Comparison of ENCODE assay signal across 17 cellular contexts in genomic region chr6:166411721-166412151, GRCh38. TPM values are rescaled to one million over a fixed set of nuclear protein-coding genes. Genes with fewer than 3 reads are reported as not detected.
A peak's percentile ranks its signal among the peaks of the same experiment; 100 is the strongest.
DNase-seq lines count a peak whose midpoint lies in the region; ATAC-seq and TF ChIP-seq lines count a peak whose summit lies in the region.
"Had no signal": no experiment of that assay in that cellular context is flagged by ENCODE, and none has a peak within 500 bp of the region (broad histone marks: within the 10 kb centered on the region; RNA-seq: fewer than 3 reads in every experiment).

No MANE protein-coding gene starts in this region.

- intact Hi-C loops in ovary (cut with DNase I) (no loop called here), sciatic nerve (cut with DNase I) (no loop called here)

- no peak for TF ChIP-seq EP300 in ovary (IDR thresholded peaks at IDR 0.05)

- TF ChIP-seq CTCF in ovary (IDR thresholded peaks at IDR 0.05), result no peak

- POLR2A ChIA-PET in naive thymus-derived CD8-positive, alpha-beta T cell (lab: Charles Lee), result interaction anchor here (0.7 to 4.2 kb wide), 9 partner anchors 11 to 545 kb away, joined by 3 to 19 read pairs (median 5); partner anchors contain the start of genes MPC1, RNASET2, RPS6KA2 and SFT2D1

- H3K4me1 Mint-ChIP-seq in activated CD8-positive, alpha-beta memory T cell treated with anti-CD3 and anti-CD28 coated beads, Interleukin-2, amount 10 ng/mL, durations not matched to agents 7 days and 5 days, result peaks cover 54% of the 10 kb centered on the region
- peaks cover 35% of the 10 kb centered on the region for H3K4me1 Mint-ChIP-seq in T-helper 2 cell treated with Interferon-gamma antibody and Interleukin-4, amounts not matched to agents 5 μg/mL and 100 μg/mL, for 36 hours (ENCODE audit: low read depth)
- peaks cover 42 to 70% (median 66%) of the 10 kb centered on the region in 4 donors for H3K4me1 Mint-ChIP-seq in naive thymus-derived CD8-positive, alpha-beta T cell

- ATAC-seq in activated CD8-positive, alpha-beta memory T cell treated with anti-CD3 and anti-CD28 coated beads, Interleukin-2, amount 10 ng/mL, durations not matched to agents 7 days and 5 days, result peak; percentile 59
- peak; percentile 70 to 77 for ATAC-seq in naive thymus-derived CD8-positive, alpha-beta T cell
- ATAC-seq in sciatic nerve, result no peak
- ATAC-seq: A549; stimulated activated naive B cell treated with anti-CD40 and anti-IgM and Interleukin-4, amounts not matched to agents 10 μg/mL and 1 μg/mL and 100 μg/mL, for 72 hours; upper lobe of right lung had no signal

- CTCF ChIA-PET in activated CD8-positive, alpha-beta memory T cell treated with anti-CD3 and anti-CD28 coated beads, Interleukin-2, amount 10 ng/mL, durations not matched to agents 7 days and 5 days (lab: Charles Lee), result interaction anchor here (0.9 to 3.1 kb wide), 2 partner anchors 11 to 181 kb away, joined by 4 to 21 read pairs; no protein-coding TSS in a partner anchor

- H3K36me3 Mint-ChIP-seq in activated CD8-positive, alpha-beta memory T cell treated with anti-CD3 and anti-CD28 coated beads, Interleukin-2, amount 10 ng/mL, durations not matched to agents 7 days and 5 days, result peaks cover 12% of the 10 kb centered on the region
- peaks cover 15% of the 10 kb centered on the region for H3K36me3 Mint-ChIP-seq in T-helper 2 cell treated with Interferon-gamma antibody and Interleukin-4, amounts not matched to agents 5 μg/mL and 100 μg/mL, for 36 hours (ENCODE audit: low read depth)
- H3K36me3 Mint-ChIP-seq in naive thymus-derived CD8-positive, alpha-beta T cell, result peaks cover 0 to 4% (median 0%) of the 10 kb centered on the region in 3 donors

- DNase-seq in activated CD8-positive, alpha-beta memory T cell treated with anti-CD3 and anti-CD28 coated beads, Interleukin-2, amount 10 ng/mL, durations not matched to agents 7 days and 5 days, result peak; percentile 64
- no peak for DNase-seq in activated CD8-positive, alpha-beta memory T cell treated with anti-CD3 and anti-CD28 coated beads, Interleukin-2, amount 50 U/mL, for 48 hours
- DNase-seq in T-helper 2 cell treated with Interferon-gamma antibody and Interleukin-4, amounts not matched to agents 5 μg/mL and 100 μg/mL, for 36 hours (ENCODE audit: low spot score), result no peak
- peak; percentile 46 for DNase-seq in activated effector memory CD4-positive, alpha-beta T cell treated with Interleukin-2 at 50 U/mL for 16 hours
- peak in 7 of 10 donors; percentile 21 to 70 (median 52) for DNase-seq in naive thymus-derived CD8-positive, alpha-beta T cell
- DNase-seq in SW 1271 (lab: John Stamatoyannopoulos, UW) (no peak), ovary (no peak), sciatic nerve (ENCODE audit: low spot score) (no peak)
- DNase-seq: dermis blood vessel endothelial cell; mesendoderm; NCI-H1930; NCI-H446 treated with DMSO at 0.1 percent for 48 hours; OCI-M1; stimulated activated naive B cell treated with anti-CD40 and anti-IgM and Interleukin-4, amounts not matched to agents 10 μg/mL and 1 μg/mL and 100 μg/mL, for 72 hours; upper lobe of right lung had no signal

- H3K4me3 ChIP-seq in ovary, result no peak overlapping the region
- H3K4me3 ChIP-seq: A549, SJSA1, upper lobe of right lung had no signal

- H3K27ac Mint-ChIP-seq in activated CD8-positive, alpha-beta memory T cell treated with anti-CD3 and anti-CD28 coated beads, Interleukin-2, amount 10 ng/mL, durations not matched to agents 7 days and 5 days, result peak overlapping the region; percentile 41
- no peak overlapping the region for H3K27ac Mint-ChIP-seq in T-helper 2 cell treated with Interferon-gamma antibody and Interleukin-4, amounts not matched to agents 5 μg/mL and 100 μg/mL, for 36 hours
- H3K27ac Mint-ChIP-seq in naive thymus-derived CD8-positive, alpha-beta T cell, result peak overlapping the region; percentile 79 to 97 (median 90)
- H3K27ac Mint-ChIP-seq: stimulated activated naive B cell treated with anti-CD40 and anti-IgM and Interleukin-4, amounts not matched to agents 10 μg/mL and 1 μg/mL and 100 μg/mL, for 72 hours had no signal

- no peaks in the 10 kb centered on the region for H3K36me3 ChIP-seq in ovary
- H3K36me3 ChIP-seq: SJSA1 had no signal

- H3K27me3 Mint-ChIP-seq in activated CD8-positive, alpha-beta memory T cell treated with anti-CD3 and anti-CD28 coated beads, Interleukin-2, amount 10 ng/mL, durations not matched to agents 7 days and 5 days, result peaks cover 39% of the 10 kb centered on the region
- no peaks in the 10 kb centered on the region for H3K27me3 Mint-ChIP-seq in T-helper 2 cell treated with Interferon-gamma antibody and Interleukin-4, amounts not matched to agents 5 μg/mL and 100 μg/mL, for 36 hours (ENCODE audit: low read depth)
- no peaks in the 10 kb centered on the region for H3K27me3 Mint-ChIP-seq in naive thymus-derived CD8-positive, alpha-beta T cell

- TF ChIP-seq POLR2A in ovary (IDR thresholded peaks at IDR 0.05), result no peak

- 86 to 91% (median 89%) methylated on average over 12 of the region's 12 CpGs for WGBS in ovary, 3 donors

- H3K9me3 Mint-ChIP-seq in activated CD8-positive, alpha-beta memory T cell treated with anti-CD3 and anti-CD28 coated beads, Interleukin-2, amount 10 ng/mL, durations not matched to agents 7 days and 5 days (ENCODE audit: low read depth), result peaks cover 9% of the 10 kb centered on the region
- H3K9me3 Mint-ChIP-seq in T-helper 2 cell treated with Interferon-gamma antibody and Interleukin-4, amounts not matched to agents 5 μg/mL and 100 μg/mL, for 36 hours, result peaks cover 17% of the 10 kb centered on the region
- H3K9me3 Mint-ChIP-seq in naive thymus-derived CD8-positive, alpha-beta T cell, result peaks cover 0 to 20% (median 3%) of the 10 kb centered on the region in 9 donors

- no peaks in the 10 kb centered on the region for H3K9me3 ChIP-seq in ovary
- H3K9me3 ChIP-seq: A549, SJSA1, upper lobe of right lung had no signal

- no peaks in the 10 kb centered on the region for H3K27me3 ChIP-seq in ovary
- H3K27me3 ChIP-seq: SJSA1, upper lobe of right lung had no signal

- H3K27ac ChIP-seq in ovary, result no peak overlapping the region
- H3K27ac ChIP-seq: A549, SJSA1, upper lobe of right lung had no signal

- peaks cover 1% of the 10 kb centered on the region for H3K4me1 ChIP-seq in ovary (ENCODE audit: insufficient read depth)
- H3K4me1 ChIP-seq: A549, SJSA1, upper lobe of right lung had no signal

- H3K4me3 Mint-ChIP-seq in activated CD8-positive, alpha-beta memory T cell treated with anti-CD3 and anti-CD28 coated beads, Interleukin-2, amount 10 ng/mL, durations not matched to agents 7 days and 5 days, result peak overlapping the region; percentile 3
- peak overlapping the region; percentile 37 for H3K4me3 Mint-ChIP-seq in T-helper 2 cell treated with Interferon-gamma antibody and Interleukin-4, amounts not matched to agents 5 μg/mL and 100 μg/mL, for 36 hours
- peak overlapping the region; percentile 78 to 85 (median 80) for H3K4me3 Mint-ChIP-seq in naive thymus-derived CD8-positive, alpha-beta T cell
- H3K4me3 Mint-ChIP-seq: stimulated activated naive B cell treated with anti-CD40 and anti-IgM and Interleukin-4, amounts not matched to agents 10 μg/mL and 1 μg/mL and 100 μg/mL, for 72 hours had no signal

RNA-seq across cellular contexts. Expression of gene MPC1, which starts 29.0 kb away (rescaled TPM):
- 10 to 100 TPM; 29.4 to 37.4 TPM for total RNA-seq in activated CD8-positive, alpha-beta memory T cell treated with anti-CD3 and anti-CD28 coated beads, Interleukin-2, amount 10 ng/mL, durations not matched to agents 7 days and 5 days
- total RNA-seq in naive thymus-derived CD8-positive, alpha-beta T cell, result 10 to 100 TPM; 33.5 to 38.8 TPM
- polyA plus RNA-seq in naive thymus-derived CD8-positive, alpha-beta T cell, result 10 to 100 TPM; 64.1 to 76.7 (median 65.8) TPM
- total RNA-seq in ovary, result 10 to 100 TPM; 34.1 to 46.7 (median 37.6) TPM
- polyA plus RNA-seq in ovary, result 10 to 100 TPM; 61.2 to 82.6 TPM
- total RNA-seq in sciatic nerve, result 49.2 TPM

Comparison
In these comparisons a context has a peak if more than half of its experiments do, and no peak if none do; other contexts are left out.
1. DNase-seq: peak in activated CD8-positive, alpha-beta memory T cell treated with anti-CD3 and anti-CD28 coated beads, Interleukin-2, amount 10 ng/mL, durations not matched to agents 7 days and 5 days (single experiment), activated effector memory CD4-positive, alpha-beta T cell treated with Interleukin-2 at 50 U/mL for 16 hours (single experiment) and naive thymus-derived CD8-positive, alpha-beta T cell (7 of 10); none in activated CD8-positive, alpha-beta memory T cell treated with anti-CD3 and anti-CD28 coated beads, Interleukin-2, amount 50 U/mL, for 48 hours (single experiment), T-helper 2 cell treated with Interferon-gamma antibody and Interleukin-4, amounts not matched to agents 5 μg/mL and 100 μg/mL, for 36 hours (single experiment), SW 1271 (0 of 2), ovary (0 of 5) and sciatic nerve (single experiment).
2. H3K4me3 Mint-ChIP-seq: peak in every context shown above with its lines; median percentile 80 in naive thymus-derived CD8-positive, alpha-beta T cell; 37 in T-helper 2 cell treated with Interferon-gamma antibody and Interleukin-4, amounts not matched to agents 5 μg/mL and 100 μg/mL, for 36 hours; 3 in activated CD8-positive, alpha-beta memory T cell treated with anti-CD3 and anti-CD28 coated beads, Interleukin-2, amount 10 ng/mL, durations not matched to agents 7 days and 5 days.